In the genomic region with DNA sequence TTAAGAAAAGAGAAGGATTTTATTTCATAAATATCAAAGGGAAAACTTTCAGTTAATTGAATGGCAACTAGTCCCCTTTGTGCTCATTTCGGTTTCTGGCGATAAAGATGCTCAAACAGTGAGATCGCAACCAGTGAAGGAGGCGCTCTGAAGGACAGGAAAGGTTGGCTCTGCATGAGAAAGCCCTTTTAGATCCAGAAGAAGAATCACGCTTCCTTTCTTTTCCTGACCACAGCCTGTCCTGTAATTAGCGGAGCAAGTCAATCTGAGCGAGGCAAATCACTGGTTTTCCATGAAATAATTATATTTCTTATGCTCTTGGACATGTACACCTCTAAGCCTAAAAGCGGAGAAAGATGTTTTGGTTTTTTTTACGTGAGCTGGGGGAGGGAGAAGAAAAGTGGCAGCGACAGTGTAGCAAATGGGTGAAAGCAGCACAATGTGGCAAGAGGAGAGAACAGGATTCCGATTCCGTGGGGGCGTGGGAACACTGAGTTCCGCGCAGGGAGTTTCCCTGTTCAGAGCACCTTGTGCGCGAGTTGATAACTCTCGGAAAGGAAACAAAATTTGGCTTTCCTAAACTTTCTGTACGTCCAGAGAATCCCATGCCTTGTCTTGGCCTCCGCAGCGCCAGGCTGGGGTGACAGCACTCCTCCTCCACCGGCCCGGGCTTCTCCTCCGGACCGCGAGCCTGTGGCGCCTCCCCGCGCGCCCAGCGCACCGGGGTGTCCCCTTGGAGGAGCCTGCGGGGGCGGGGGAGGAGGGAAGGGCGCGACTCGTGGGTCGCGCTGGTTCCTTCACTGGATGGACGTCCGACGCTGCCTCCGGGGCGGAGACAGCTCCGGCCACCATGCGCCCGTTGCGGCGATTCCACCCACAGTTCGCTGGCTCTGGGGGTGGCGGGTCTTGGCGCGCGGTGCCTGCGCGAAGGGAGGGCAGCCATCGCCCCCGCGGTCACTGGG, we compare ENCODE assay signal across 8 cellular contexts. TPM values are rescaled to one million over a fixed set of nuclear protein-coding genes. Genes with fewer than 3 reads are reported as not detected.
DNase-seq lines count a peak whose midpoint lies in the region; ATAC-seq and TF ChIP-seq lines count a peak whose summit lies in the region.
"Had no signal": no experiment of that assay in that cellular context is flagged by ENCODE, and none has a peak within 500 bp of the region (broad histone marks: within the 10 kb centered on the region; RNA-seq: fewer than 3 reads in every experiment).

No MANE protein-coding gene starts in this region.

- DNase-seq in GM23248 (peak; percentile 36), fibroblast of mammary gland (ENCODE audit: low read depth) (no peak), putamen (ENCODE audit: low spot score) (no peak)
- DNase-seq in activated effector memory CD4-positive, alpha-beta T cell treated with Interleukin-2 at 50 U/mL for 16 hours: no peak

- no peaks in the 10 kb centered on the region; the same call in 1 of the 2 replicates for H3K4me1 ChIP-seq in GM23248 (ENCODE audit: insufficient read depth)
- H3K4me1 ChIP-seq in neutrophil (ENCODE audit: control insufficient read depth in 1 of 2, insufficient read depth in 1 of 2, low read depth in 1 of 2, low read length in 1 of 2): peaks cover 17 to 20% of the 10 kb centered on the region in 2 experiments

- H3K9me3 ChIP-seq in GM23248 (ENCODE audit: low read depth) (no peaks in the 10 kb centered on the region), neutrophil (no peaks in the 10 kb centered on the region)

- in situ Hi-C loops in GM23248 (cut with MboI): loop anchor here (10.0 to 25.0 kb wide), 2 partner anchors 154 to 356 kb away; no protein-coding TSS in a partner anchor

- TF ChIP-seq CTCF in WI38 (IDR thresholded peaks at IDR 0.05; ENCODE audit: low read depth, low read length): no peak
- no peak for TF ChIP-seq CTCF in fibroblast of mammary gland (conservative IDR thresholded peaks at IDR 0.05; ENCODE audit: control insufficient read depth, insufficient read depth, low read depth, low read length)
- no peak for TF ChIP-seq CTCF in neutrophil (IDR thresholded peaks at IDR 0.05)

- no peak for ATAC-seq in HG03139 (IDR thresholded peaks at IDR 0.05; ENCODE audit: unreplicated experiment)

- H3K27me3 ChIP-seq in GM23248 (replicated peaks; ENCODE audit: insufficient read depth): peaks cover 79% of the 10 kb centered on the region
- H3K27me3 ChIP-seq in neutrophil: peaks cover 100% of the 10 kb centered on the region

- no peak overlapping the region for H3K27ac ChIP-seq in GM23248
- H3K27ac ChIP-seq in neutrophil: no peak overlapping the region

- 5 to 8% methylated on average over 35 to 54 of the region's 59 CpGs for WGBS in GM23248 (ENCODE audit: low coverage in 1 of 2, low lambda C conversion rate in 2 of 2, missing lambda C conversion rate in 2 of 2), 2 experiments

- no peaks in the 10 kb centered on the region for H3F3A ChIP-seq in GM23248 (ENCODE audit: insufficient read depth)

- peak overlapping the region; percentile 63 for H2AFZ ChIP-seq in GM23248

- H4K20me1 ChIP-seq in GM23248 (ENCODE audit: insufficient read depth): no peaks in the 10 kb centered on the region

- no peak overlapping the region for H3K9ac ChIP-seq in GM23248

- H3K36me3 ChIP-seq in GM23248 (ENCODE audit: low read depth) (no peaks in the 10 kb centered on the region), neutrophil (no peaks in the 10 kb centered on the region)

- H3K4me2 ChIP-seq in GM23248 (ENCODE audit: unreplicated experiment): peak overlapping the region; percentile 45

- no peaks in the 10 kb centered on the region for H3K79me2 ChIP-seq in GM23248 (ENCODE audit: insufficient read depth)

- H3K4me3 ChIP-seq in GM23248 (peak overlapping the region; percentile 69), WI38 (ENCODE audit: low read depth, low read length) (peak overlapping the region; percentile 42), fibroblast of mammary gland (ENCODE audit: control insufficient read depth, low read depth, low read length) (peak overlapping the region; percentile 12), neutrophil (ENCODE audit: low read depth in 1 of 2, low read length in 1 of 2) (peak overlapping the region; percentile 45 to 53)

- no peaks in the 10 kb centered on the region for H3K9me2 ChIP-seq in GM23248 (ENCODE audit: insufficient read depth)

RNA-seq across cellular contexts. Expression of gene SLC9A2, which starts 0.6 kb away (rescaled TPM):
- not detected in 2 replicates for total RNA-seq in GM23248 (2014; rRNA removed; shearing (Covaris generic))
- polyA plus RNA-seq in GM23248 (2016; fragmentation: Nextera tagmentation; extraction: Ambion mirVana): not detected in 2 replicates
- total RNA-seq: T-helper 2 cell treated with Interferon-gamma antibody and Interleukin-4, amounts not matched to agents 100 ng/mL and 5 ng/mL, for 36 hours had no signal

Comparison
In these comparisons a context has a peak if more than half of its experiments do, and no peak if none do; other contexts are left out.
1. H3K4me3 ChIP-seq: peak in every context shown above with its lines; median percentile 69 in GM23248; 49 in neutrophil; 42 in WI38; 12 in fibroblast of mammary gland.